ENCODE assay signal across 1 cellular context in genomic region chr3:155334215-155334896, GRCh38.
TF ChIP-seq lines count a peak whose summit lies in the region.

No MANE protein-coding gene starts in this region.

TF ChIP-seq in GM12878, 131 proteins besides CTCF, POLR2A, EP300 and RAD21 (continued from another document):
- TF ChIP-seq CEBPZ (IDR thresholded peaks at IDR 0.05; ENCODE audit: low read depth, low read length) = no peak
- TF ChIP-seq E4F1 (IDR thresholded peaks at IDR 0.05; ENCODE audit: borderline replicate concordance, partially characterized antibody) = no peak
- TF ChIP-seq RAD51 (IDR thresholded peaks at IDR 0.05) = no peak
- TF ChIP-seq PAX8 (IDR thresholded peaks at IDR 0.05) = no peak
- TF ChIP-seq GABPA (IDR thresholded peaks at IDR 0.05; ENCODE audit: low read depth) = no peak
- TF ChIP-seq NFYA (IDR thresholded peaks at IDR 0.05; ENCODE audit: borderline replicate concordance, low read depth, low read length) = no peak
- no peak for TF ChIP-seq ETV6 (conservative IDR thresholded peaks at IDR 0.05 in 1 of 2, IDR thresholded peaks at IDR 0.05 in 1 of 2; ENCODE audit: borderline replicate concordance in 1 of 2, low read depth in 1 of 2)
- no peak for TF ChIP-seq HSF1 (IDR thresholded peaks at IDR 0.05; ENCODE audit: low read depth, low read length)
- no peak for TF ChIP-seq MLLT1 (IDR thresholded peaks at IDR 0.05)
- TF ChIP-seq YBX1 (IDR thresholded peaks at IDR 0.05) = no peak
- no peak for TF ChIP-seq SIN3A (IDR thresholded peaks at IDR 0.05; ENCODE audit: low read depth, low read length)
- TF ChIP-seq FOXM1 (IDR thresholded peaks at IDR 0.05; ENCODE audit: low read depth, low read length) = no peak
- no peak for TF ChIP-seq ELK1 (IDR thresholded peaks at IDR 0.05; ENCODE audit: low read depth, low read length)
- TF ChIP-seq NFIC (IDR thresholded peaks at IDR 0.05; ENCODE audit: low read depth, low read length) = no peak
- no peak for TF ChIP-seq RFX5 (IDR thresholded peaks at IDR 0.05; ENCODE audit: low read depth, low read length)
- no peak for TF ChIP-seq BMI1 (IDR thresholded peaks at IDR 0.05; ENCODE audit: borderline replicate concordance)
